ENCODE assay signal across 17 cellular contexts in the genomic region with DNA sequence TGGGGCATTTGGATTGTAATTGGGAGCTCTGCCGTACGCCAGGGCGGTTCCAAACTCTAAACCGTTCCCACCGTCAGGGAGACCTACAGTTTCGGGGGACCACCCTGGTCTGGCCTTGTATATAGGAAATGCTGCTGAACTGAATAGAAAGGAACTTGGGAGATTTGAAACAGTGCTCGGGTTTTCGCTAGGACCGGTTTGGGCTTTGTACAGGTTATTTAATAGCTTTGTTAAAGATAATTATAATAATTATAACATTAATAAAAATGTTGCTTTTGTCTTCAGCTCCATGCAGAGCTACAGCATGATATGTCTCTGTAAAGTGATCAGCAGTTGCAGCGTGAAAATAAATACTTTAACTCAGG. TPM values are rescaled to one million over a fixed set of nuclear protein-coding genes. Genes with fewer than 3 reads are reported as not detected.
DNase-seq lines count a peak whose midpoint lies in the region; ATAC-seq and TF ChIP-seq lines count a peak whose summit lies in the region.
"Had no signal": no experiment of that assay in that cellular context is flagged by ENCODE, and none has a peak within 500 bp of the region (broad histone marks: within the 10 kb centered on the region; RNA-seq: fewer than 3 reads in every experiment).

No MANE protein-coding gene starts in this region.

- no peak for TF ChIP-seq CTCF in sigmoid colon (IDR thresholded peaks at IDR 0.05)

- H3K27ac ChIP-seq in iPS-20b (ENCODE audit: low read length): no peak overlapping the region
- no peak overlapping the region for H3K27ac ChIP-seq in sigmoid colon
- H3K27ac ChIP-seq: dorsolateral prefrontal cortex, SK-N-MC had no signal

- ATAC-seq in T-helper 17 cell (no peak), HG03469 (IDR thresholded peaks at IDR 0.05; ENCODE audit: unreplicated experiment) (no peak)
- ATAC-seq: K562 had no signal

- H3K4me3 ChIP-seq in iPS-20b (ENCODE audit: low read length) (peak overlapping the region; percentile 33), sigmoid colon (peak overlapping the region; percentile 27 to 58 (median 50))
- H3K4me3 ChIP-seq: K562, SK-N-MC had no signal

- H3K4me1 Mint-ChIP-seq in activated CD4-positive, alpha-beta memory T cell treated with anti-CD3 and anti-CD28 coated beads for 36 hours (ENCODE audit: low read depth): peaks cover 26% of the 10 kb centered on the region
- H3K4me1 Mint-ChIP-seq in activated CD4-positive, alpha-beta memory T cell treated with anti-CD3 and anti-CD28 coated beads, Interleukin-2, amount 10 ng/mL, durations not matched to agents 7 days and 5 days: peaks cover 20% of the 10 kb centered on the region
- peaks cover 23% of the 10 kb centered on the region for H3K4me1 Mint-ChIP-seq in T-helper 17 cell

- peaks cover 56% of the 10 kb centered on the region for H3K27me3 Mint-ChIP-seq in activated CD4-positive, alpha-beta memory T cell treated with anti-CD3 and anti-CD28 coated beads for 36 hours
- peaks cover 61% of the 10 kb centered on the region for H3K27me3 Mint-ChIP-seq in activated CD4-positive, alpha-beta memory T cell treated with anti-CD3 and anti-CD28 coated beads, Interleukin-2, amount 10 ng/mL, durations not matched to agents 7 days and 5 days
- peaks cover 66% of the 10 kb centered on the region for H3K27me3 Mint-ChIP-seq in T-helper 17 cell

- H3K36me3 ChIP-seq in iPS-20b (ENCODE audit: insufficient read depth, low read depth, low read length): no peaks in the 10 kb centered on the region; the same call in 1 of the 2 replicates
- no peaks in the 10 kb centered on the region for H3K36me3 ChIP-seq in sigmoid colon

- H3K27ac Mint-ChIP-seq in activated CD4-positive, alpha-beta memory T cell treated with anti-CD3 and anti-CD28 coated beads for 36 hours: no peak overlapping the region
- no peak overlapping the region for H3K27ac Mint-ChIP-seq in activated CD4-positive, alpha-beta memory T cell treated with anti-CD3 and anti-CD28 coated beads, Interleukin-2, amount 10 ng/mL, durations not matched to agents 7 days and 5 days
- peak overlapping the region; percentile 10 for H3K27ac Mint-ChIP-seq in T-helper 17 cell

- no peak for TF ChIP-seq EP300 in sigmoid colon (IDR thresholded peaks at IDR 0.05)

- no peak overlapping the region for H3K9ac ChIP-seq in iPS-20b (ENCODE audit: low read depth, low read length)

- CTCF ChIA-PET in activated CD4-positive, alpha-beta memory T cell treated with anti-CD3 and anti-CD28 coated beads for 36 hours (lab: Charles Lee): interaction anchor here (0.7 to 1.5 kb wide), 4 partner anchors 75 to 393 kb away, joined by 3 to 6 read pairs (median 4); no protein-coding TSS in a partner anchor
- CTCF ChIA-PET in activated CD4-positive, alpha-beta memory T cell treated with anti-CD3 and anti-CD28 coated beads, Interleukin-2, amount 10 ng/mL, durations not matched to agents 7 days and 5 days (lab: Charles Lee): interaction anchor here (0.6 to 1.7 kb wide), 6 partner anchors 95 to 1483 kb away, joined by 3 to 5 read pairs (median 4); no protein-coding TSS in a partner anchor

- H3K4me3 Mint-ChIP-seq in activated CD4-positive, alpha-beta memory T cell treated with anti-CD3 and anti-CD28 coated beads for 36 hours: peak overlapping the region; percentile 29
- no peak overlapping the region for H3K4me3 Mint-ChIP-seq in activated CD4-positive, alpha-beta memory T cell treated with anti-CD3 and anti-CD28 coated beads, Interleukin-2, amount 10 ng/mL, durations not matched to agents 7 days and 5 days
- H3K4me3 Mint-ChIP-seq in T-helper 17 cell: peak overlapping the region; percentile 66

- 28 to 73% methylated on average over 10 of the region's 10 CpGs for WGBS in sigmoid colon, 2 donors

- H3K9me3 ChIP-seq in T-helper 17 cell (ENCODE audit: control insufficient read depth, low read length, poor library complexity, severe bottlenecking) (no peaks in the 10 kb centered on the region), iPS-20b (ENCODE audit: insufficient read depth, low read depth, low read length) (no peaks in the 10 kb centered on the region; the same call in 1 of the 2 replicates), sigmoid colon (no peaks in the 10 kb centered on the region)

- no peak for TF ChIP-seq POLR2A in sigmoid colon (IDR thresholded peaks at IDR 0.05)

- peaks cover 2% of the 10 kb centered on the region; the same call in 1 of the 2 replicates for H3K4me1 ChIP-seq in iPS-20b (ENCODE audit: insufficient read depth, low read length)
- H3K4me1 ChIP-seq in sigmoid colon: peaks cover 0 to 45% (median 43%) of the 10 kb centered on the region in 4 donors

- no peaks in the 10 kb centered on the region for H3K9me3 Mint-ChIP-seq in activated CD4-positive, alpha-beta memory T cell treated with anti-CD3 and anti-CD28 coated beads for 36 hours
- H3K9me3 Mint-ChIP-seq in activated CD4-positive, alpha-beta memory T cell treated with anti-CD3 and anti-CD28 coated beads, Interleukin-2, amount 10 ng/mL, durations not matched to agents 7 days and 5 days: no peaks in the 10 kb centered on the region

- H3K27me3 ChIP-seq in iPS-20b (ENCODE audit: insufficient read depth, low read length) (peaks cover 94% of the 10 kb centered on the region), sigmoid colon (peaks cover 42 to 84% (median 78%) of the 10 kb centered on the region in 3 donors)

- POLR2A ChIA-PET in activated CD4-positive, alpha-beta memory T cell treated with anti-CD3 and anti-CD28 coated beads for 36 hours (lab: Charles Lee): no interaction called here
- POLR2A ChIA-PET in activated CD4-positive, alpha-beta memory T cell treated with anti-CD3 and anti-CD28 coated beads, Interleukin-2, amount 10 ng/mL, durations not matched to agents 7 days and 5 days (lab: Charles Lee): no interaction called here

- DNase-seq in activated CD4-positive, alpha-beta memory T cell treated with anti-CD3 and anti-CD28 coated beads for 36 hours: no peak
- no peak for DNase-seq in activated CD4-positive, alpha-beta memory T cell treated with anti-CD3 and anti-CD28 coated beads, Interleukin-2, amount 10 ng/mL, durations not matched to agents 7 days and 5 days
- DNase-seq in T-helper 17 cell (no peak), sigmoid colon (no peak), SIG-M5 (lab: John Stamatoyannopoulos, UW) (no peak)
- no peak for DNase-seq in stimulated activated CD4-positive, alpha-beta T cell treated with anti-CD3 and anti-CD28 coated beads, Interleukin-2, amount 100 ng/mL, for 24 hours
- DNase-seq: dorsolateral prefrontal cortex; GDM1; NCI-H1105; NCI-H345; stimulated activated naive CD4-positive, alpha-beta T cell treated with Interleukin-2 at 50 U/mL for 16 hours had no signal

- intact Hi-C loops in activated CD4-positive, alpha-beta memory T cell treated with anti-CD3 and anti-CD28 coated beads for 36 hours (cut with micrococcal nuclease): loop anchor here (5.0 to 10.0 kb wide), 3 partner anchors 55 to 1367 kb away; a partner anchor contains a TSS
- intact Hi-C loops in sigmoid colon (cut with DNase I): loop anchor here (2.0 to 5.0 kb wide), 3 partner anchors 53 to 215 kb away; a partner anchor contains a TSS

- peaks cover 3% of the 10 kb centered on the region for H3K36me3 Mint-ChIP-seq in activated CD4-positive, alpha-beta memory T cell treated with anti-CD3 and anti-CD28 coated beads for 36 hours
- H3K36me3 Mint-ChIP-seq in activated CD4-positive, alpha-beta memory T cell treated with anti-CD3 and anti-CD28 coated beads, Interleukin-2, amount 10 ng/mL, durations not matched to agents 7 days and 5 days (ENCODE audit: low read depth): no peaks in the 10 kb centered on the region
- H3K36me3 Mint-ChIP-seq in T-helper 17 cell (ENCODE audit: low read depth): peaks cover 2% of the 10 kb centered on the region

RNA-seq across cellular contexts. Expression of a gene that starts 2.4 kb away (rescaled TPM):
- total RNA-seq in activated CD4-positive, alpha-beta memory T cell treated with anti-CD3 and anti-CD28 coated beads for 36 hours: not detected
- not detected for total RNA-seq in activated CD4-positive, alpha-beta memory T cell treated with anti-CD3 and anti-CD28 coated beads, Interleukin-2, amount 10 ng/mL, durations not matched to agents 7 days and 5 days
- total RNA-seq in T-helper 17 cell (not detected), sigmoid colon (1 to 10 TPM in 3 of 4 donors, under 1 TPM in 1; 0.81 to 4.6 (median 2.0) TPM)
- 1 to 10 TPM in 1 of 3 donors, under 1 TPM in 2; 0.69 to 1.2 (median 0.82) TPM for polyA plus RNA-seq in sigmoid colon
- total RNA-seq: mononuclear cell had no signal
- polyA plus RNA-seq: right cardiac atrium had no signal

RNA-seq across cellular contexts. Expression of a gene that starts 52.6 kb away (rescaled TPM):
- total RNA-seq in activated CD4-positive, alpha-beta memory T cell treated with anti-CD3 and anti-CD28 coated beads for 36 hours: not detected
- not detected for total RNA-seq in activated CD4-positive, alpha-beta memory T cell treated with anti-CD3 and anti-CD28 coated beads, Interleukin-2, amount 10 ng/mL, durations not matched to agents 7 days and 5 days
- total RNA-seq in T-helper 17 cell (not detected), sigmoid colon (not detected)
- not detected for polyA plus RNA-seq in sigmoid colon
- total RNA-seq: mononuclear cell had no signal
